In genomic region chr21:45859041-45859761, GRCh38 we compare ENCODE assay signal across 1 cellular context.
TF ChIP-seq lines count a peak whose summit lies in the region.

No MANE protein-coding gene starts in this region.

TF ChIP-seq in HepG2, 621 proteins besides CTCF, POLR2A, EP300 and RAD21 (continued from another document):
- TF ChIP-seq, protein P1, sequence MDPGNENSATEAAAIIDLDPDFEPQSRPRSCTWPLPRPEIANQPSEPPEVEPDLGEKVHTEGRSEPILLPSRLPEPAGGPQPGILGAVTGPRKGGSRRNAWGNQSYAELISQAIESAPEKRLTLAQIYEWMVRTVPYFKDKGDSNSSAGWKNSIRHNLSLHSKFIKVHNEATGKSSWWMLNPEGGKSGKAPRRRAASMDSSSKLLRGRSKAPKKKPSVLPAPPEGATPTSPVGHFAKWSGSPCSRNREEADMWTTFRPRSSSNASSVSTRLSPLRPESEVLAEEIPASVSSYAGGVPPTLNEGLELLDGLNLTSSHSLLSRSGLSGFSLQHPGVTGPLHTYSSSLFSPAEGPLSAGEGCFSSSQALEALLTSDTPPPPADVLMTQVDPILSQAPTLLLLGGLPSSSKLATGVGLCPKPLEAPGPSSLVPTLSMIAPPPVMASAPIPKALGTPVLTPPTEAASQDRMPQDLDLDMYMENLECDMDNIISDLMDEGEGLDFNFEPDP (CRISPR knock-in tag; conservative IDR thresholded peaks at IDR 0.05): 0 out of 2 replicates have a peak, but pooled peaks have one; percentile 50
- TF ChIP-seq HNF4A (CRISPR knock-in tag; IDR thresholded peaks at IDR 0.05) (peak; percentile 64), AHDC1 (CRISPR knock-in tag; IDR thresholded peaks at IDR 0.05; ENCODE audit: borderline replicate concordance) (peak; percentile 36; the same call in 1 of the 2 replicates), RELA (CRISPR knock-in tag; IDR thresholded peaks at IDR 0.05) (peak; percentile 97; the same call in 1 of the 2 replicates), ZSCAN30 (CRISPR knock-in tag; IDR thresholded peaks at IDR 0.05) (no peak), HDAC1 (CRISPR knock-in tag; IDR thresholded peaks at IDR 0.05) (0 out of 2 replicates have a peak, but pooled peaks have one; percentile 16), ZNF292 (CRISPR knock-in tag; IDR thresholded peaks at IDR 0.05; ENCODE audit: borderline replicate concordance, low read depth) (peak; percentile 68; the same call in 1 of the 2 replicates), FOXO1 (CRISPR knock-in tag; IDR thresholded peaks at IDR 0.05) (no peak), SOX6 (IDR thresholded peaks at IDR 0.05) (no peak), SOX6 (CRISPR knock-in tag; IDR thresholded peaks at IDR 0.05) (0 out of 2 replicates have a peak, but pooled peaks have one; percentile 27), CC2D1A (CRISPR knock-in tag; IDR thresholded peaks at IDR 0.05) (no peak), MTA1 (CRISPR knock-in tag; IDR thresholded peaks at IDR 0.05; ENCODE audit: borderline replicate concordance) (0 out of 2 replicates have a peak, but pooled peaks have one; percentile 25), MAFF (IDR thresholded peaks at IDR 0.05; ENCODE audit: low read depth, low read length) (no peak), ZNF652 (CRISPR knock-in tag; IDR thresholded peaks at IDR 0.05; ENCODE audit: borderline replicate concordance, low read depth) (no peak)
- TF ChIP-seq, protein P2, sequence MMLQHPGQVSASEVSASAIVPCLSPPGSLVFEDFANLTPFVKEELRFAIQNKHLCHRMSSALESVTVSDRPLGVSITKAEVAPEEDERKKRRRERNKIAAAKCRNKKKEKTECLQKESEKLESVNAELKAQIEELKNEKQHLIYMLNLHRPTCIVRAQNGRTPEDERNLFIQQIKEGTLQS (CRISPR knock-in tag; IDR thresholded peaks at IDR 0.05): peak; percentile 18; the same call in 1 of the 2 replicates
- TF ChIP-seq, protein P3, sequence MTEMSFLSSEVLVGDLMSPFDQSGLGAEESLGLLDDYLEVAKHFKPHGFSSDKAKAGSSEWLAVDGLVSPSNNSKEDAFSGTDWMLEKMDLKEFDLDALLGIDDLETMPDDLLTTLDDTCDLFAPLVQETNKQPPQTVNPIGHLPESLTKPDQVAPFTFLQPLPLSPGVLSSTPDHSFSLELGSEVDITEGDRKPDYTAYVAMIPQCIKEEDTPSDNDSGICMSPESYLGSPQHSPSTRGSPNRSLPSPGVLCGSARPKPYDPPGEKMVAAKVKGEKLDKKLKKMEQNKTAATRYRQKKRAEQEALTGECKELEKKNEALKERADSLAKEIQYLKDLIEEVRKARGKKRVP (CRISPR knock-in tag; IDR thresholded peaks at IDR 0.05): peak in 1 of 2 experiments; percentile 79; a peak in 2 of 4 replicates
- TF ChIP-seq, protein P4, sequence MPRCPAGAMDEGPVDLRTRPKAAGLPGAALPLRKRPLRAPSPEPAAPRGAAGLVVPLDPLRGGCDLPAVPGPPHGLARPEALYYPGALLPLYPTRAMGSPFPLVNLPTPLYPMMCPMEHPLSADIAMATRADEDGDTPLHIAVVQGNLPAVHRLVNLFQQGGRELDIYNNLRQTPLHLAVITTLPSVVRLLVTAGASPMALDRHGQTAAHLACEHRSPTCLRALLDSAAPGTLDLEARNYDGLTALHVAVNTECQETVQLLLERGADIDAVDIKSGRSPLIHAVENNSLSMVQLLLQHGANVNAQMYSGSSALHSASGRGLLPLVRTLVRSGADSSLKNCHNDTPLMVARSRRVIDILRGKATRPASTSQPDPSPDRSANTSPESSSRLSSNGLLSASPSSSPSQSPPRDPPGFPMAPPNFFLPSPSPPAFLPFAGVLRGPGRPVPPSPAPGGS (CRISPR knock-in tag; IDR thresholded peaks at IDR 0.05): peak; percentile 27; the same call in 1 of the 2 replicates
- TF ChIP-seq, protein P5, sequence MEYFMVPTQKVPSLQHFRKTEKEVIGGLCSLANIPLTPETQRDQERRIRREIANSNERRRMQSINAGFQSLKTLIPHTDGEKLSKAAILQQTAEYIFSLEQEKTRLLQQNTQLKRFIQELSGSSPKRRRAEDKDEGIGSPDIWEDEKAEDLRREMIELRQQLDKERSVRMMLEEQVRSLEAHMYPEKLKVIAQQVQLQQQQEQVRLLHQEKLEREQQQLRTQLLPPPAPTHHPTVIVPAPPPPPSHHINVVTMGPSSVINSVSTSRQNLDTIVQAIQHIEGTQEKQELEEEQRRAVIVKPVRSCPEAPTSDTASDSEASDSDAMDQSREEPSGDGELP (IDR thresholded peaks at IDR 0.05; ENCODE audit: borderline replicate concordance, low read depth): peak; percentile 69; the same call in 1 of the 2 replicates
